ENCODE assay signal across 13 cellular contexts in the genomic region with DNA sequence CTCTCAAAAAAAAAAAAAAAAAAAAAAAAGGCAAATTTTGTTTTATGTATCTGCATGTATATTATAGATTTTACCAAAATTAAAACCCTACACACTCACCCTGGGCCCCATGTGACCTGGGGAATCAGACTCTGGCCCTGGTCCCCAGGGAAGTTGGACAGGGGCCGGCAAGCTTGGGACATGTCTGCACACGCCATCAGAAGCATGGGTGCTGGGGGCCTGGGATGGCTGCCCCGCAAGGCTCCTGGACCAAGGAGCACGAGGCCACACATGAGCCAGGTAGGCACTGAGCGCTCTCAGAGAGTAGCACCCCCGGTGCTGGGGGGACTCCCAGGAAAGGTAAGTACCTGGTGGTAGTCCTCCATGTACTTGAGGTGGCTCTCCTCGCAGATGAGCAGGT. TPM values are rescaled to one million over a fixed set of nuclear protein-coding genes. Genes with fewer than 3 reads are reported as not detected.
DNase-seq lines count a peak whose midpoint lies in the region; ATAC-seq and TF ChIP-seq lines count a peak whose summit lies in the region.
"Had no signal": no experiment of that assay in that cellular context is flagged by ENCODE, and none has a peak within 500 bp of the region (broad histone marks: within the 10 kb centered on the region; RNA-seq: fewer than 3 reads in every experiment).

No MANE protein-coding gene starts in this region.

- no peak overlapping the region for H3K18ac ChIP-seq in trophoblast cell (ENCODE audit: low read length)

- 33% methylated on average over 3 of the region's 7 CpGs for WGBS in mammary epithelial cell (ENCODE audit: low coverage, missing lambda C conversion rate)
- no CpG with 5 or more reads among the region's 7 CpGs for WGBS in trophoblast cell (ENCODE audit: extremely low coverage, insufficient coverage, insufficient read length)

- no peak overlapping the region for H3K14ac ChIP-seq in trophoblast cell (ENCODE audit: low read length)

- H2BK5ac ChIP-seq in trophoblast cell (ENCODE audit: low read depth, low read length, poor library complexity), result no peak overlapping the region

- H2BK120ac ChIP-seq in trophoblast cell (ENCODE audit: insufficient read depth, low read length, poor library complexity), result no peak overlapping the region

- POLR2A ChIA-PET in activated CD4-positive, alpha-beta memory T cell treated with anti-CD3 and anti-CD28 coated beads for 36 hours (lab: Charles Lee), result no interaction called here

- H2AFZ ChIP-seq in mammary epithelial cell (ENCODE audit: low read depth, low read length) (no peak overlapping the region), trophoblast cell (ENCODE audit: insufficient read depth, low read length, poor library complexity) (no peak overlapping the region)

- CTCF ChIA-PET in mammary epithelial cell (lab: Charles Lee; ENCODE audit: low non-redundant PET), result no interaction called here
- CTCF ChIA-PET in activated CD4-positive, alpha-beta memory T cell treated with anti-CD3 and anti-CD28 coated beads for 36 hours (lab: Charles Lee), result no interaction called here

- H3K9me3 ChIP-seq in HUES6 (ENCODE audit: control insufficient read depth, insufficient read depth, low read depth, low read length), result 0 out of 2 replicates have a peak, but pooled peaks cover 3% of the 10 kb centered on the region
- H3K9me3 ChIP-seq in mammary epithelial cell (replicated peaks; ENCODE audit: insufficient read depth, low read length), result peaks cover 4% of the 10 kb centered on the region
- H3K9me3 ChIP-seq in lower lobe of right lung, result no peaks in the 10 kb centered on the region
- peaks cover 6% of the 10 kb centered on the region for H3K9me3 ChIP-seq in trophoblast cell (ENCODE audit: insufficient read depth, low read depth, low read length)
- H3K9me3 ChIP-seq: BLaER1, HAP-1 had no signal

- H2AK5ac ChIP-seq in trophoblast cell (ENCODE audit: low read length), result no peak overlapping the region

- no peak overlapping the region for H3K9ac ChIP-seq in HUES6 (ENCODE audit: low read length)
- no peak overlapping the region for H3K9ac ChIP-seq in mammary epithelial cell (ENCODE audit: insufficient read depth, low read length)
- H3K9ac ChIP-seq in trophoblast cell (ENCODE audit: low read length), result no peak overlapping the region
- H3K9ac ChIP-seq: BLaER1 had no signal

- no peaks in the 10 kb centered on the region for H3K36me3 Mint-ChIP-seq in activated CD4-positive, alpha-beta memory T cell treated with anti-CD3 and anti-CD28 coated beads for 36 hours
- H3K36me3 Mint-ChIP-seq: CD14-positive monocyte; CD4-positive, alpha-beta memory T cell had no signal

- H3K4ac ChIP-seq in trophoblast cell (ENCODE audit: low read depth, low read length), result no peak overlapping the region

- no peak overlapping the region for H2BK12ac ChIP-seq in trophoblast cell (ENCODE audit: low read length)

- H3K23ac ChIP-seq in trophoblast cell (ENCODE audit: low read length), result no peak overlapping the region

- H3K36me3 ChIP-seq in HUES6 (ENCODE audit: control insufficient read depth, insufficient read depth, low read length) (peaks cover 86% of the 10 kb centered on the region), mammary epithelial cell (ENCODE audit: insufficient read depth, low read length) (peaks cover 13% of the 10 kb centered on the region), lower lobe of right lung (peaks cover 88% of the 10 kb centered on the region), trophoblast cell (ENCODE audit: control insufficient read depth in 1 of 2, insufficient read depth in 2 of 2, low read length in 2 of 2) (peaks cover 12 to 18% of the 10 kb centered on the region in 2 experiments)
- H3K36me3 ChIP-seq: BLaER1, HAP-1 had no signal

- no peaks in the 10 kb centered on the region for H3K9me3 Mint-ChIP-seq in activated CD4-positive, alpha-beta memory T cell treated with anti-CD3 and anti-CD28 coated beads for 36 hours

- no peaks in the 10 kb centered on the region for H3K79me1 ChIP-seq in trophoblast cell (ENCODE audit: low read length)

- H3K27ac ChIP-seq in HUES6 (ENCODE audit: low read depth, low read length), result 0 out of 2 replicates have a peak overlapping the region, but pooled peaks have one; percentile 45
- no peak overlapping the region for H3K27ac ChIP-seq in mammary epithelial cell (ENCODE audit: insufficient read depth, low read depth, low read length)
- no peak overlapping the region for H3K27ac ChIP-seq in lower lobe of right lung
- H3K27ac ChIP-seq in trophoblast cell (ENCODE audit: low read depth, low read length), result no peak overlapping the region
- H3K27ac ChIP-seq: BLaER1 had no signal

- no peaks in the 10 kb centered on the region for H3K4me1 ChIP-seq in HUES6 (ENCODE audit: control insufficient read depth, insufficient read depth, low read length)
- H3K4me1 ChIP-seq in mammary epithelial cell (ENCODE audit: insufficient read depth, low read length), result peaks cover 7% of the 10 kb centered on the region
- no peaks in the 10 kb centered on the region for H3K4me1 ChIP-seq in lower lobe of right lung
- H3K4me1 ChIP-seq in trophoblast cell (ENCODE audit: control insufficient read depth in 1 of 2, insufficient read depth in 2 of 2, low read length in 2 of 2), result no peaks in the 10 kb centered on the region
- H3K4me1 ChIP-seq: HAP-1 had no signal

- H4K91ac ChIP-seq in trophoblast cell (ENCODE audit: low read depth, low read length), result peak overlapping the region; percentile 38

- DNase-seq in mammary epithelial cell (no peak), lower lobe of right lung (peak; percentile 42), trophoblast cell (no peak), SHP77 (lab: John Stamatoyannopoulos, UW) (no peak)
- DNase-seq in activated CD4-positive, alpha-beta memory T cell treated with anti-CD3 and anti-CD28 coated beads for 36 hours, result no peak
- no peak for DNase-seq in activated CD4-positive, alpha-beta T cell treated with anti-CD3 and anti-CD28 coated beads, Interleukin-2, amount 50 U/mL, for 48 hours
- DNase-seq: 8988T; Calu3; CD4-positive, alpha-beta memory T cell had no signal

- H3K4me1 Mint-ChIP-seq in activated CD4-positive, alpha-beta memory T cell treated with anti-CD3 and anti-CD28 coated beads for 36 hours (ENCODE audit: low read depth), result no peaks in the 10 kb centered on the region
- H3K4me1 Mint-ChIP-seq: CD4-positive, alpha-beta memory T cell had no signal

- no peak overlapping the region for H4K12ac ChIP-seq in trophoblast cell (ENCODE audit: low read depth, low read length)

- in situ Hi-C loops in mammary epithelial cell (cut with MboI; ENCODE audit: low sequenced_read_pairs in 2 of 2), result no loop called here

- H3K4me2 ChIP-seq in mammary epithelial cell (ENCODE audit: insufficient read depth, low read depth, low read length), result peak overlapping the region; percentile 30
- H3K4me2 ChIP-seq in trophoblast cell (ENCODE audit: low read length), result no peak overlapping the region
- H3K4me2 ChIP-seq: BLaER1 had no signal

- intact Hi-C loops in mammary epithelial cell (cut with micrococcal nuclease), result no loop called here
- intact Hi-C loops in lower lobe of right lung (cut with DNase I), result no loop called here
- intact Hi-C loops in activated CD4-positive, alpha-beta memory T cell treated with anti-CD3 and anti-CD28 coated beads for 36 hours (cut with micrococcal nuclease), result no loop called here

- no peaks in the 10 kb centered on the region for H3K79me2 ChIP-seq in mammary epithelial cell (ENCODE audit: insufficient read depth, low read length)
- H3K79me2 ChIP-seq in trophoblast cell (ENCODE audit: control insufficient read depth, insufficient read depth, low read length, poor library complexity), result no peaks in the 10 kb centered on the region

- H4K8ac ChIP-seq in trophoblast cell (ENCODE audit: low read depth, low read length), result peak overlapping the region; percentile 36

- TF ChIP-seq CTCF in mammary epithelial cell (conservative IDR thresholded peaks at IDR 0.05 in 1 of 2, IDR thresholded peaks at IDR 0.05 in 1 of 2; ENCODE audit: extremely low read depth in 1 of 2, insufficient read depth in 1 of 2, low read depth in 1 of 2, low read length in 2 of 2), result no peak
- TF ChIP-seq CTCF in lower lobe of right lung (IDR thresholded peaks at IDR 0.05), result no peak

- H3K27me3 Mint-ChIP-seq in activated CD4-positive, alpha-beta memory T cell treated with anti-CD3 and anti-CD28 coated beads for 36 hours, result peaks cover 2% of the 10 kb centered on the region

- no peaks in the 10 kb centered on the region for H3K27me3 ChIP-seq in HUES6 (ENCODE audit: control insufficient read depth, insufficient read depth, low read length)
- no peaks in the 10 kb centered on the region for H3K27me3 ChIP-seq in mammary epithelial cell (ENCODE audit: insufficient read depth, low read length)
- no peaks in the 10 kb centered on the region for H3K27me3 ChIP-seq in lower lobe of right lung (ENCODE audit: low read depth)
- H3K27me3 ChIP-seq in trophoblast cell (ENCODE audit: insufficient read depth, low read length), result no peaks in the 10 kb centered on the region
- H3K27me3 ChIP-seq: BLaER1 had no signal

- dilution Hi-C loops in mammary epithelial cell (cut with HindIII; ENCODE audit: low sequenced_read_pairs), result no loop called here

- H3K27ac Mint-ChIP-seq in activated CD4-positive, alpha-beta memory T cell treated with anti-CD3 and anti-CD28 coated beads for 36 hours, result no peak overlapping the region
- H3K27ac Mint-ChIP-seq: CD14-positive monocyte; CD4-positive, alpha-beta memory T cell had no signal

- no peaks in the 10 kb centered on the region for H4K20me1 ChIP-seq in mammary epithelial cell (ENCODE audit: insufficient read depth, low read length)
- H4K20me1 ChIP-seq: BLaER1 had no signal

- BruUV-seq in mammary epithelial cell (replicated peaks; lab: Mats Ljungman, UMichigan), result no TSS peak

- H3K4me3 ChIP-seq in HUES6 (ENCODE audit: low read depth, low read length) (no peak overlapping the region), mammary epithelial cell (replicated peaks in 1 of 3; ENCODE audit: insufficient read depth in 1 of 3, low read depth in 2 of 3, low read length in 3 of 3) (no peak overlapping the region), lower lobe of right lung (no peak overlapping the region), trophoblast cell (ENCODE audit: low read depth, low read length) (no peak overlapping the region)
- H3K4me3 ChIP-seq: BLaER1, HAP-1 had no signal

- ATAC-seq in lower lobe of right lung, result no peak

- no peak overlapping the region for H3K4me3 Mint-ChIP-seq in activated CD4-positive, alpha-beta memory T cell treated with anti-CD3 and anti-CD28 coated beads for 36 hours
- H3K4me3 Mint-ChIP-seq: CD14-positive monocyte; CD4-positive, alpha-beta memory T cell had no signal

RNA-seq across cellular contexts. Expression of a gene that starts 39.6 kb away (rescaled TPM):
- total RNA-seq in mammary epithelial cell (10 to 100 TPM; 58.1 to 73.2 TPM), lower lobe of right lung (60.5 TPM)
- polyA plus RNA-seq in mammary epithelial cell, result 43.0 TPM
- polyA minus RNA-seq in mammary epithelial cell, result 138 TPM
- 10.3 and 10.5 TPM in 2 replicates for polyA plus RNA-seq in trophoblast cell (2013)
- under 1 TPM in 1 of 2 experiments, not detected in 1; 0.05 TPM for total RNA-seq in activated CD4-positive, alpha-beta memory T cell treated with anti-CD3 and anti-CD28 coated beads for 36 hours
- total RNA-seq: CD4-positive, alpha-beta memory T cell had no signal

RNA-seq across cellular contexts. Expression of a gene that starts 50.0 kb away (rescaled TPM):
- 10 to 100 TPM; 23.7 to 37.2 TPM for total RNA-seq in mammary epithelial cell
- polyA plus RNA-seq in mammary epithelial cell, result 16.5 TPM
- 96.1 TPM for polyA minus RNA-seq in mammary epithelial cell
- 36.1 TPM for total RNA-seq in lower lobe of right lung
- polyA plus RNA-seq in trophoblast cell (2013), result 22.6 and 23.0 TPM in 2 replicates
- total RNA-seq in activated CD4-positive, alpha-beta memory T cell treated with anti-CD3 and anti-CD28 coated beads for 36 hours, result 10 to 100 TPM; 24.4 TPM

RNA-seq across cellular contexts. Expression of a gene that starts 50.2 kb away (rescaled TPM):
- 10 to 100 TPM; 38.0 to 67.7 TPM for total RNA-seq in mammary epithelial cell
- 31.3 TPM for polyA plus RNA-seq in mammary epithelial cell
- polyA minus RNA-seq in mammary epithelial cell, result 58.2 TPM
- 89.3 TPM for total RNA-seq in lower lobe of right lung
- 51.9 and 52.1 TPM in 2 replicates for polyA plus RNA-seq in trophoblast cell (2013)
- 10 to 100 TPM; 71.6 to 73.3 TPM for total RNA-seq in activated CD4-positive, alpha-beta memory T cell treated with anti-CD3 and anti-CD28 coated beads for 36 hours

Comparison
In these comparisons a context has a peak if more than half of its experiments do, and no peak if none do; other contexts are left out.
1. RNA of a gene that starts 39.6 kb away (total RNA-seq): 58.1 to 73.2 TPM in mammary epithelial cell and 60.5 TPM in lower lobe of right lung (single experiment); 0.05 TPM in activated CD4-positive, alpha-beta memory T cell treated with anti-CD3 and anti-CD28 coated beads for 36 hours; every median in the first group is over 10 times any median in the second.